ENCODE assay signal across 29 cellular contexts in genomic region chr16:67679935-67680897, GRCh38. TPM values are rescaled to one million over a fixed set of nuclear protein-coding genes. Genes with fewer than 3 reads are reported as not detected.
"Had no signal": no experiment of that assay in that cellular context is flagged by ENCODE, and none has a peak within 500 bp of the region (broad histone marks: within the 10 kb centered on the region; RNA-seq: fewer than 3 reads in every experiment).

No MANE protein-coding gene starts in this region.

- H3K9me3 ChIP-seq: body of pancreas had no signal

- DNase-seq: activated CD4-positive, alpha-beta T cell treated with anti-CD3 and anti-CD28 coated beads for 36 hours; activated CD8-positive, alpha-beta memory T cell treated with anti-CD3 and anti-CD28 coated beads, Interleukin-2, amount 50 U/mL, for 4 hours; activated CD8-positive, alpha-beta T cell treated with anti-CD3 and anti-CD28 coated beads for 36 hours; activated gamma-delta T cell treated with Interleukin-2 at 50 U/mL for 16 hours; activated T-cell treated with anti-CD3 and anti-CD28 coated beads, Interleukin-2, amount 50 U/mL, for 72 hours; aorta; body of pancreas; central memory CD4-positive, alpha-beta T cell; Kasumi-1; KBM-7; NCI-H1105 treated with DMSO at 0.1 percent for 48 hours; NCI-H1436 treated with DMSO at 0.1 percent for 48 hours; NCI-H187 treated with DMSO at 0.1 percent for 48 hours; NCI-H2081 treated with DMSO at 0.1 percent for 48 hours; NCI-H446; NCI-H524; NCI-H748 treated with DMSO at 0.1 percent for 48 hours; NK-92 treated with Interleukin-12 subunit alpha and Interleukin-12 subunit beta, amount 100 ng/mL, for 24 hours; OCI-M1; RPMI8226; T-cell; T-helper 2 cell; T1000 had no signal

- H3K27me3 ChIP-seq: body of pancreas had no signal

- H3K4me3 ChIP-seq: body of pancreas, SK-N-MC had no signal

- H3K4me1 ChIP-seq: body of pancreas had no signal

- H3K27me3 Mint-ChIP-seq: activated CD4-positive, alpha-beta T cell treated with anti-CD3 and anti-CD28 coated beads for 36 hours; activated CD8-positive, alpha-beta T cell treated with anti-CD3 and anti-CD28 coated beads for 36 hours; activated naive CD4-positive, alpha-beta T cell treated with anti-CD3 and anti-CD28 coated beads, Interleukin-2, amount 50 U/mL, for 24 hours; T-cell had no signal

- H3K36me3 Mint-ChIP-seq: activated naive CD4-positive, alpha-beta T cell treated with anti-CD3 and anti-CD28 coated beads, Interleukin-2, amount 50 U/mL, for 24 hours had no signal

- H3K4me3 Mint-ChIP-seq: activated CD4-positive, alpha-beta T cell treated with anti-CD3 and anti-CD28 coated beads for 36 hours; activated CD8-positive, alpha-beta T cell treated with anti-CD3 and anti-CD28 coated beads for 36 hours; activated naive CD4-positive, alpha-beta T cell treated with anti-CD3 and anti-CD28 coated beads, Interleukin-2, amount 50 U/mL, for 24 hours; activated T-cell treated with anti-CD3 and anti-CD28 coated beads, Interleukin-2, amount 50 U/mL, for 72 hours; T-cell had no signal

- H3K9me3 Mint-ChIP-seq: activated CD8-positive, alpha-beta T cell treated with anti-CD3 and anti-CD28 coated beads for 36 hours; activated naive CD4-positive, alpha-beta T cell treated with anti-CD3 and anti-CD28 coated beads, Interleukin-2, amount 50 U/mL, for 24 hours; activated T-cell treated with anti-CD3 and anti-CD28 coated beads, Interleukin-2, amount 50 U/mL, for 72 hours; activated T-helper 2 cell treated with anti-CD3 and anti-CD28 coated beads, Interferon-gamma antibody, Interleukin-2, Interleukin-4, amounts not matched to agents 10 μg/mL and 5 μg/mL and 100 μg/mL, durations not matched to agents 14 hours and 24 hours and 36 hours; T-cell had no signal

- H3K27ac Mint-ChIP-seq: activated CD4-positive, alpha-beta T cell treated with anti-CD3 and anti-CD28 coated beads for 36 hours; activated CD8-positive, alpha-beta T cell treated with anti-CD3 and anti-CD28 coated beads for 36 hours; activated naive CD4-positive, alpha-beta T cell treated with anti-CD3 and anti-CD28 coated beads, Interleukin-2, amount 50 U/mL, for 24 hours; activated T-cell treated with anti-CD3 and anti-CD28 coated beads, Interleukin-2, amount 50 U/mL, for 72 hours; activated T-helper 2 cell treated with anti-CD3 and anti-CD28 coated beads, Interferon-gamma antibody, Interleukin-2, Interleukin-4, amounts not matched to agents 10 μg/mL and 5 μg/mL and 100 μg/mL, durations not matched to agents 14 hours and 24 hours and 36 hours had no signal

- H3K27ac ChIP-seq: body of pancreas, SK-N-MC had no signal

- ATAC-seq: activated CD4-positive, alpha-beta T cell treated with anti-CD3 and anti-CD28 coated beads for 36 hours; activated CD8-positive, alpha-beta T cell treated with anti-CD3 and anti-CD28 coated beads for 36 hours; activated T-cell treated with anti-CD3 and anti-CD28 coated beads, Interleukin-2, amount 50 U/mL, for 72 hours; body of pancreas; Panc1; Right ventricle myocardium inferior; T-cell had no signal

RNA-seq across cellular contexts. Expression of gene CARMIL2, which starts 35.3 kb away (rescaled TPM):
- total RNA-seq: bronchial epithelial cell had no signal
